8 cellular contexts compared by ENCODE assay signal in genomic region chr13:40769970-40770369, GRCh38. TPM values are rescaled to one million over a fixed set of nuclear protein-coding genes. Genes with fewer than 3 reads are reported as not detected.
A peak's percentile ranks its signal among the peaks of the same experiment; 100 is the strongest.
DNase-seq lines count a peak whose midpoint lies in the region; ATAC-seq and TF ChIP-seq lines count a peak whose summit lies in the region.

No MANE protein-coding gene starts in this region.

- POLR2A ChIA-PET in A673 (lab: Charles Lee; ENCODE audit: low non-redundant PET) (no interaction called here), MCF 10A (lab: Yijun Ruan, JAX) (interaction anchor here (0.6 to 2.0 kb wide), 7 partner anchors 10 to 1734 kb away, joined by 3 to 12 read pairs (median 4); partner anchors contain the start of genes NHLRC3, PROSER1, SLC25A15 and WBP4)

- H3K36me3 Mint-ChIP-seq in MCF 10A (ENCODE audit: insufficient read depth, unreplicated experiment): peaks cover 15% of the 10 kb centered on the region

- TF ChIP-seq CTCF in A673 (conservative IDR thresholded peaks at IDR 0.05; ENCODE audit: low read depth, low read length): no peak
- TF ChIP-seq CTCF in HL-60 (IDR thresholded peaks at IDR 0.05; ENCODE audit: insufficient read depth, low read length): no peak
- TF ChIP-seq CTCF in MCF 10A (IDR thresholded peaks at IDR 0.05; ENCODE audit: unreplicated experiment): no peak

- no peaks in the 10 kb centered on the region for H3K27me3 Mint-ChIP-seq in MCF 10A (ENCODE audit: insufficient read depth, unreplicated experiment)

- intact Hi-C loops in A673 (cut with micrococcal nuclease; ENCODE audit: unreplicated experiment) (loop anchor here (10.0 kb wide), 1 partner anchor 1085 kb away; no protein-coding TSS in a partner anchor), MCF 10A (cut with micrococcal nuclease) (no loop called here)

- peaks cover 9% of the 10 kb centered on the region for H3K4me1 Mint-ChIP-seq in MCF 10A (ENCODE audit: insufficient read depth, unreplicated experiment)

- H3K9me3 ChIP-seq in A673 (ENCODE audit: low read depth, low read length, poor library complexity, severe bottlenecking): no peaks in the 10 kb centered on the region
- no peaks in the 10 kb centered on the region for H3K9me3 ChIP-seq in muscle layer of duodenum (ENCODE audit: control insufficient read depth in 1 of 2, low read length in 2 of 2)

- no peaks in the 10 kb centered on the region for H3K9me3 Mint-ChIP-seq in MCF 10A (ENCODE audit: unreplicated experiment)

- H3K36me3 ChIP-seq in A673 (ENCODE audit: insufficient read depth, low read length, poor library complexity, severe bottlenecking): peaks cover 7% of the 10 kb centered on the region
- peaks cover 0 to 10% of the 10 kb centered on the region in 2 donors for H3K36me3 ChIP-seq in muscle layer of duodenum (ENCODE audit: control insufficient read depth in 1 of 2, insufficient read depth in 2 of 2, low read length in 2 of 2)

- H3K4me3 ChIP-seq in A673 (ENCODE audit: low read depth, low read length, poor library complexity, severe bottlenecking) (peak overlapping the region; percentile 86), HL-60 (replicated peaks; ENCODE audit: insufficient read depth, low read length) (peak overlapping the region; percentile 89), muscle layer of duodenum (ENCODE audit: low read depth in 1 of 2, low read length in 2 of 2) (peak overlapping the region; percentile 75 to 98)

- DNase-seq in A673 (ENCODE audit: low spot score): no peak
- no peak for DNase-seq in HL-60 (ENCODE audit: low read depth in 1 of 2, low spot score in 1 of 2)
- DNase-seq in MCF 10A (ENCODE audit: unreplicated experiment): no peak
- no peak for DNase-seq in NCI-H2196 (lab: John Stamatoyannopoulos, UW; ENCODE audit: unreplicated experiment)
- DNase-seq in iPS-NIHi11 (ENCODE audit: low spot score): no peak
- DNase-seq in cerebellar cortex (ENCODE audit: low spot score): no peak

- CTCF ChIA-PET in A673 (lab: Charles Lee): no interaction called here
- CTCF ChIA-PET in MCF 10A (lab: Yijun Ruan, JAX): interaction anchor here (1.6 kb wide), 1 partner anchor 24 kb away, joined by 3 read pairs; no protein-coding TSS in a partner anchor

- H3K27ac Mint-ChIP-seq in MCF 10A (ENCODE audit: low read depth, unreplicated experiment): peak overlapping the region; percentile 91

- H3K27me3 ChIP-seq in A673 (replicated peaks; ENCODE audit: insufficient read depth, low read depth, low read length, poor library complexity) (no peaks in the 10 kb centered on the region), HL-60 (ENCODE audit: insufficient read depth, poor library complexity, severe bottlenecking) (no peaks in the 10 kb centered on the region), muscle layer of duodenum (ENCODE audit: low read depth, low read length) (no peaks in the 10 kb centered on the region)

- ATAC-seq in GM18861 (IDR thresholded peaks at IDR 0.05; ENCODE audit: unreplicated experiment): no peak

- H3K27ac ChIP-seq in A673 (ENCODE audit: low read depth, low read length, poor library complexity, severe bottlenecking) (no peak overlapping the region), HL-60 (replicated peaks) (no peak overlapping the region; the same call in 1 of the 2 replicates), muscle layer of duodenum (ENCODE audit: low read length) (peak overlapping the region; percentile 96)

- BruUV-seq in A673 (replicated peaks; lab: Mats Ljungman, UMichigan) (TSS peak; percentile 61), MCF 10A (replicated peaks; lab: Mats Ljungman, UMichigan) (no TSS peak)

- H3K4me1 ChIP-seq in A673 (ENCODE audit: insufficient read depth, low read length, poor library complexity, severe bottlenecking) (peaks cover 3% of the 10 kb centered on the region), muscle layer of duodenum (ENCODE audit: control insufficient read depth in 1 of 2, insufficient read depth in 2 of 2, low read length in 2 of 2) (peaks cover 9 to 11% of the 10 kb centered on the region in 2 donors)

- peak overlapping the region; percentile 94 for H3K4me3 Mint-ChIP-seq in MCF 10A (ENCODE audit: unreplicated experiment)

RNA-seq across cellular contexts. Expression of gene MRPS31, which starts 1.0 kb away (rescaled TPM):
- total RNA-seq in A673 (2021): 32.0 and 32.3 TPM in 2 replicates
- total RNA-seq in MCF 10A (2022): 19.2 and 19.4 TPM in 2 replicates

RNA-seq across cellular contexts. Expression of gene SLC25A15, which starts 19.4 kb away (rescaled TPM):
- total RNA-seq in A673 (2021): 19.6 and 20.3 TPM in 2 replicates
- 14.3 and 15.5 TPM in 2 replicates for total RNA-seq in MCF 10A (2022)
